25 cellular contexts compared by ENCODE assay signal in genomic region chr6:105978113-105978512, GRCh38.
"Had no signal": no experiment of that assay in that cellular context is flagged by ENCODE, and none has a peak within 500 bp of the region (broad histone marks: within the 10 kb centered on the region; RNA-seq: fewer than 3 reads in every experiment).

No MANE protein-coding gene starts in this region.

- H3K27ac Mint-ChIP-seq: mesothelial cell of epicardium; natural killer cell treated with Interleukin-12 subunit alpha and Interleukin-12 subunit beta and Interleukin-15 and Interleukin-18, amount 100 ng/mL, for 72 hours; progenitor cell of endocrine pancreas; stimulated activated effector memory CD8-positive, alpha-beta T cell treated with anti-CD3 and anti-CD28 coated beads, Interleukin-12 subunit alpha, Interleukin-12 subunit beta, amount 100 ng/mL, for 72 hours; stimulated activated naive CD8-positive, alpha-beta T cell treated with anti-CD3 and anti-CD28 coated beads, Interleukin-15, Interleukin-2, amounts not matched to agents 100 ng/mL and 50 ng/mL, for 24 hours had no signal

- H3K4me3 Mint-ChIP-seq: mesothelial cell of epicardium; naive thymus-derived CD4-positive, alpha-beta T cell; natural killer cell treated with Interleukin-12 subunit alpha and Interleukin-12 subunit beta and Interleukin-15 and Interleukin-18, amount 100 ng/mL, for 72 hours; stimulated activated effector memory CD8-positive, alpha-beta T cell treated with anti-CD3 and anti-CD28 coated beads, Interleukin-12 subunit alpha, Interleukin-12 subunit beta, amount 100 ng/mL, for 72 hours; stimulated activated naive CD8-positive, alpha-beta T cell treated with anti-CD3 and anti-CD28 coated beads, Interleukin-15, Interleukin-2, amounts not matched to agents 100 ng/mL and 50 ng/mL, for 24 hours had no signal

- H3K9me3 ChIP-seq: ovary, suprapubic skin, upper lobe of right lung had no signal

- H3K27me3 ChIP-seq: ovary had no signal

- H3K4me1 Mint-ChIP-seq: mesothelial cell of epicardium had no signal

- H3K36me3 ChIP-seq: left lung, ovary, right atrium auricular region, suprapubic skin, thoracic aorta, tibial artery, upper lobe of right lung had no signal

- H3K4me3 ChIP-seq: left lung, lung, mucosa of descending colon, ovary, right atrium auricular region, skin epidermis, suprapubic skin, thoracic aorta, tibial artery, upper lobe of right lung had no signal

- H3K27ac ChIP-seq: left lung, ovary, right atrium auricular region, skin epidermis, suprapubic skin, thoracic aorta, tibial artery, upper lobe of right lung had no signal

- ATAC-seq: left colon; left lung; mucosa of descending colon; naive thymus-derived CD4-positive, alpha-beta T cell; natural killer cell treated with Interleukin-12 subunit alpha and Interleukin-12 subunit beta and Interleukin-15 and Interleukin-18, amount 100 ng/mL, for 72 hours; sciatic nerve; stimulated activated effector memory CD8-positive, alpha-beta T cell treated with anti-CD3 and anti-CD28 coated beads, Interleukin-12 subunit alpha, Interleukin-12 subunit beta, amount 100 ng/mL, for 72 hours; upper lobe of right lung had no signal

- DNase-seq: hippocampal formation; kidney; left colon; left lung; mesendoderm; mucosa of descending colon; ovary; stimulated activated CD4-positive, alpha-beta T cell treated with anti-CD3 and anti-CD28 coated beads, Interleukin-4, amount 100 ng/mL, for 24 hours; tibial artery; trophoblast cell; upper lobe of right lung had no signal

- FAIRE-seq: islet of Langerhans, kidney, urothelium cell line had no signal
